Comparison of ENCODE assay signal across 17 cellular contexts in genomic region chr12:67420506-67420905, GRCh38.
"Had no signal": no experiment of that assay in that cellular context is flagged by ENCODE, and none has a peak within 500 bp of the region (broad histone marks: within the 10 kb centered on the region; RNA-seq: fewer than 3 reads in every experiment).

No MANE protein-coding gene starts in this region.

- ATAC-seq: esophagus mucosa, heart left ventricle, left cardiac atrium, lower lobe of right lung, right cardiac atrium had no signal

- H3K9me3 ChIP-seq: heart left ventricle, left ventricle myocardium inferior, lower lobe of right lung, ovary, thyroid gland, upper lobe of left lung, vagina had no signal

- H3K4me3 ChIP-seq: heart left ventricle, left ventricle myocardium inferior, lower lobe of right lung, ovary, thyroid gland, upper lobe of left lung, vagina had no signal

- DNase-seq: effector memory CD4-positive, alpha-beta T cell; heart left ventricle; left cardiac atrium; left ventricle myocardium inferior; lower lobe of right lung; naive B cell; nucleus accumbens; ovary; right cardiac atrium; small intestine; stimulated activated CD4-positive, alpha-beta T cell treated with anti-CD3 and anti-CD28 coated beads, Interleukin-12 subunit alpha, Interleukin-12 subunit beta, amount 100 ng/mL, for 4 hours; stimulated activated CD4-positive, alpha-beta T cell treated with anti-CD3 and anti-CD28 coated beads, Interleukin-2, amount 100 ng/mL, for 48 hours; stimulated activated naive CD4-positive, alpha-beta T cell treated with Interleukin-2 at 50 U/mL for 16 hours; thyroid gland; upper lobe of left lung had no signal

- H3K4me1 ChIP-seq: heart left ventricle, lower lobe of right lung, upper lobe of left lung had no signal

- H3K27me3 ChIP-seq: heart left ventricle, ovary, thyroid gland, upper lobe of left lung, vagina had no signal

- H3K36me3 ChIP-seq: heart left ventricle, left ventricle myocardium inferior, lower lobe of right lung, ovary, thyroid gland, upper lobe of left lung, vagina had no signal

- H3K27ac ChIP-seq: heart left ventricle, left ventricle myocardium inferior, lower lobe of right lung, ovary, thyroid gland, upper lobe of left lung, vagina had no signal
